In genomic region chr16:82082097-82082496, GRCh38 we compare ENCODE assay signal across 12 cellular contexts. TPM values are rescaled to one million over a fixed set of nuclear protein-coding genes. Genes with fewer than 3 reads are reported as not detected.
DNase-seq lines count a peak whose midpoint lies in the region; ATAC-seq and TF ChIP-seq lines count a peak whose summit lies in the region.
"Had no signal": no experiment of that assay in that cellular context is flagged by ENCODE, and none has a peak within 500 bp of the region (broad histone marks: within the 10 kb centered on the region; RNA-seq: fewer than 3 reads in every experiment).

No MANE protein-coding gene starts in this region.

- no peak for TF ChIP-seq POLR2A in right lobe of liver (IDR thresholded peaks at IDR 0.05)

- intact Hi-C loops in right lobe of liver (cut with DNase I): loop anchor here in 1 of 2 donors (10.0 kb wide), 1 partner anchor 47 kb away; the partner anchor contains the start of gene HSD17B2

- no peak for TF ChIP-seq CTCF in right lobe of liver (IDR thresholded peaks at IDR 0.05)

- H3K9me3 ChIP-seq in right lobe of liver: no peaks in the 10 kb centered on the region
- H3K9me3 ChIP-seq: BE2C had no signal

- peak overlapping the region; percentile 35 for H3K27ac ChIP-seq in epithelial cell of prostate
- peak overlapping the region; percentile 29 to 86 (median 82) for H3K27ac ChIP-seq in right lobe of liver
- H3K27ac ChIP-seq: HL-60 had no signal

- DNase-seq in epithelial cell of prostate (ENCODE audit: low read depth, low spot score): no peak
- DNase-seq in islet precursor cell: peak; percentile 7
- DNase-seq in right lobe of liver: peak in 1 of 3 donors; percentile 49
- DNase-seq in activated T-cell treated with anti-CD3 and anti-CD28 coated beads for 4 hours: no peak
- no peak for DNase-seq in NCI-H1436 (lab: John Stamatoyannopoulos, UW)
- DNase-seq: BE2C, C1 segment of cervical spinal cord, Caco-2 had no signal

- ATAC-seq in right lobe of liver (peak; percentile 46 to 59 (median 53)), GM19395 (IDR thresholded peaks at IDR 0.05; ENCODE audit: unreplicated experiment) (no peak)
- ATAC-seq: GM23338 had no signal

- H3K4me3 ChIP-seq in right lobe of liver: no peak overlapping the region
- H3K4me3 ChIP-seq: GM23338 had no signal

- 50% methylated on average over 1 of the region's 1 CpG for WGBS in right lobe of liver (ENCODE audit: insufficient coverage, low coverage, low lambda C conversion rate, missing lambda C conversion rate)

- peaks cover 0 to 70% (median 23%) of the 10 kb centered on the region in 4 donors for H3K4me1 ChIP-seq in right lobe of liver
- H3K4me1 ChIP-seq: BE2C had no signal

- no peaks in the 10 kb centered on the region for H3K36me3 ChIP-seq in right lobe of liver
- H3K36me3 ChIP-seq: BE2C had no signal

- H3K27me3 ChIP-seq in right lobe of liver: no peaks in the 10 kb centered on the region
- H3K27me3 ChIP-seq: BE2C had no signal

RNA-seq across cellular contexts. Expression of gene HSD17B2, which starts 47.0 kb away (rescaled TPM):
- total RNA-seq in right lobe of liver: 100 to 1,000 TPM in 1 of 6 experiments, 10 to 100 TPM in 5; 65.2 to 144 (median 84.7) TPM
- total RNA-seq: CD4-positive, CD25-positive, alpha-beta regulatory T cell; GM23338 had no signal
